ENCODE assay signal across 13 cellular contexts in the genomic region with DNA sequence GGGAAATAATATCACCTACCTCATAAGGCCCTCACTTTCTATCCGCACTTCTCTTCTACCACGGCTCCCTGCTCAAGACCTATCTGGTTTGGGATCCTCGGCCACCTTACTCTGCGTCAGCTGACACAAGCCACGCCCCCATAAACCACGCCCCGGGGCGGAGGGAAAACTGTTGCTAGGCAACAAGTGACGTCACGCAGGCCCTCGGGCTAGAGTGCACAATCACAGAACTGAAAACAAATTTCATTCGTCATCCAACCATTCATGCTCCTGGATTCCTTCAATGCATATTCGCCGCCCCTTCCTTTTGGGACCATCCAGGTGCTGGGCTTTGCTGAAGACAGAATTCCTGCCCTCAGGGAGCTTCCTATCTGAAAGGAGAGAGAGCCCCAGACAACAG.
DNase-seq lines count a peak whose midpoint lies in the region; TF ChIP-seq lines count a peak whose summit lies in the region.
"Had no signal": no experiment of that assay in that cellular context is flagged by ENCODE, and none has a peak within 500 bp of the region (broad histone marks: within the 10 kb centered on the region; RNA-seq: fewer than 3 reads in every experiment).

No MANE protein-coding gene starts in this region.

- no peak overlapping the region for H3K27ac Mint-ChIP-seq in immature natural killer cell
- H3K27ac Mint-ChIP-seq in activated naive CD4-positive, alpha-beta T cell treated with anti-CD3 and anti-CD28 coated beads for 36 hours, result no peak overlapping the region
- H3K27ac Mint-ChIP-seq: activated T-helper 1 cell treated with anti-CD3 and anti-CD28 coated beads, Interleukin-12 subunit alpha, Interleukin-12 subunit beta, Interleukin-2, Interleukin-4 antibody, amounts not matched to agents 30 ng/mL and 10 ng/mL and 1 ng/mL, durations not matched to agents 14 hours and 24 hours and 36 hours had no signal

- no peaks in the 10 kb centered on the region for H3K27me3 ChIP-seq in H7 (ENCODE audit: control insufficient read depth, insufficient read depth, low read length)
- H3K27me3 ChIP-seq in WERI-Rb-1 (ENCODE audit: insufficient read depth, low read depth, severe bottlenecking), result peaks cover 3% of the 10 kb centered on the region

- H3K36me3 Mint-ChIP-seq in immature natural killer cell, result no peaks in the 10 kb centered on the region
- no peaks in the 10 kb centered on the region for H3K36me3 Mint-ChIP-seq in activated naive CD4-positive, alpha-beta T cell treated with anti-CD3 and anti-CD28 coated beads for 36 hours (ENCODE audit: low read depth)

- no peak for TF ChIP-seq CTCF in WERI-Rb-1 (IDR thresholded peaks at IDR 0.05; ENCODE audit: low read depth, low read length)

- H3K9me3 Mint-ChIP-seq in immature natural killer cell, result no peaks in the 10 kb centered on the region
- H3K9me3 Mint-ChIP-seq in activated naive CD4-positive, alpha-beta T cell treated with anti-CD3 and anti-CD28 coated beads for 36 hours, result no peaks in the 10 kb centered on the region

- no peak overlapping the region for H3K4me3 Mint-ChIP-seq in immature natural killer cell
- H3K4me3 Mint-ChIP-seq in activated naive CD4-positive, alpha-beta T cell treated with anti-CD3 and anti-CD28 coated beads for 36 hours, result no peak overlapping the region
- H3K4me3 Mint-ChIP-seq: activated T-helper 1 cell treated with anti-CD3 and anti-CD28 coated beads, Interleukin-12 subunit alpha, Interleukin-12 subunit beta, Interleukin-2, Interleukin-4 antibody, amounts not matched to agents 30 ng/mL and 10 ng/mL and 1 ng/mL, durations not matched to agents 14 hours and 24 hours and 36 hours had no signal

- H3K36me3 ChIP-seq in H7 (replicated peaks; ENCODE audit: control insufficient read depth, insufficient read depth, low read length) (no peaks in the 10 kb centered on the region), WERI-Rb-1 (no peaks in the 10 kb centered on the region)

- H3K4me3 ChIP-seq in H7 (ENCODE audit: insufficient read depth, low read depth, low read length) (no peak overlapping the region), WERI-Rb-1 (ENCODE audit: low read depth, low read length) (no peak overlapping the region)
- H3K4me3 ChIP-seq: mucosa of descending colon had no signal

- peaks cover 6 to 9% (median 7%) of the 10 kb centered on the region in 3 donors for H3K27me3 Mint-ChIP-seq in immature natural killer cell (ENCODE audit: low read depth in 3 of 3)
- no peaks in the 10 kb centered on the region for H3K27me3 Mint-ChIP-seq in activated naive CD4-positive, alpha-beta T cell treated with anti-CD3 and anti-CD28 coated beads for 36 hours (ENCODE audit: low read depth)

- H3K9me3 ChIP-seq in WERI-Rb-1 (ENCODE audit: severe bottlenecking), result peaks cover 3% of the 10 kb centered on the region
- H3K9me3 ChIP-seq: mucosa of descending colon had no signal

- peaks cover 2 to 6% of the 10 kb centered on the region in 2 donors for H3K4me1 Mint-ChIP-seq in immature natural killer cell
- H3K4me1 Mint-ChIP-seq in activated naive CD4-positive, alpha-beta T cell treated with anti-CD3 and anti-CD28 coated beads for 36 hours (ENCODE audit: low read depth), result no peaks in the 10 kb centered on the region

- DNase-seq in NCI-H2227 (lab: John Stamatoyannopoulos, UW; ENCODE audit: unreplicated experiment), result peak; percentile 60
- no peak for DNase-seq in NCI-H2227 treated with DMSO at 0.1 percent for 48 hours (lab: John Stamatoyannopoulos, UW)
- DNase-seq in H7, result peak; percentile 70
- peak; percentile 17 for DNase-seq in WERI-Rb-1
- peak in 2 of 3 donors; percentile 20 to 23 for DNase-seq in immature natural killer cell
- no peak for DNase-seq in activated naive CD4-positive, alpha-beta T cell treated with anti-CD3 and anti-CD28 coated beads for 36 hours
- no peak for DNase-seq in cerebellar nuclear complex (lab: John Stamatoyannopoulos, UW)
- DNase-seq in activated gamma-delta T cell (lab: John Stamatoyannopoulos, UW), result no peak
- DNase-seq: ACHN, mucosa of descending colon, NCI-H1105 had no signal

- CTCF ChIA-PET in activated naive CD4-positive, alpha-beta T cell treated with anti-CD3 and anti-CD28 coated beads for 36 hours (lab: Charles Lee), result no interaction called here

- H3K27ac ChIP-seq in WERI-Rb-1, result no peak overlapping the region
- H3K27ac ChIP-seq: HL-60 had no signal

- intact Hi-C loops in activated naive CD4-positive, alpha-beta T cell treated with anti-CD3 and anti-CD28 coated beads for 36 hours (cut with micrococcal nuclease), result no loop called here

Comparison
In these comparisons a context has a peak if more than half of its experiments do, and no peak if none do; other contexts are left out.
1. DNase-seq: peak in NCI-H2227 (single experiment), H7 (single experiment), WERI-Rb-1 (single experiment) and immature natural killer cell (2 of 3); none in NCI-H2227 treated with DMSO at 0.1 percent for 48 hours (single experiment), activated naive CD4-positive, alpha-beta T cell treated with anti-CD3 and anti-CD28 coated beads for 36 hours (single experiment), cerebellar nuclear complex (0 of 2) and activated gamma-delta T cell (single experiment).